In genomic region chr9:88991066-88992030, GRCh38 we compare ENCODE assay signal across 8 cellular contexts. TPM values are rescaled to one million over a fixed set of nuclear protein-coding genes. Genes with fewer than 3 reads are reported as not detected.
DNase-seq lines count a peak whose midpoint lies in the region; ATAC-seq, FAIRE-seq and TF ChIP-seq lines count a peak whose summit lies in the region.

S1PR3 (plus strand) TSS chr9:88991468; CDS start chr9:89001201, 9,733 bp downstream.

- no peak within 1 kb of the TSS for H3K27ac Mint-ChIP-seq in activated naive CD4-positive, alpha-beta T cell treated with anti-CD3 and anti-CD28 coated beads, Interleukin-2, amount 50 U/mL, for 24 hours

- H3K27me3 Mint-ChIP-seq in activated naive CD4-positive, alpha-beta T cell treated with anti-CD3 and anti-CD28 coated beads, Interleukin-2, amount 50 U/mL, for 24 hours, result peaks cover 34% of the 10 kb centered on the region

- peak; percentile 88 for TF ChIP-seq POLR2A in A549 (IDR thresholded peaks at IDR 0.05; ENCODE audit: low read length)

- FAIRE-seq in A549 (lab: Jason Lieb, UNC), result no peak

- peaks cover 30% of the 10 kb centered on the region for H3K4me1 Mint-ChIP-seq in activated naive CD4-positive, alpha-beta T cell treated with anti-CD3 and anti-CD28 coated beads, Interleukin-2, amount 50 U/mL, for 24 hours

- ATAC-seq in A549, result peak; percentile 87 to 90
- ATAC-seq in left ventricle myocardium superior, result peak; percentile 91
- no peak for ATAC-seq in GM19023 (IDR thresholded peaks at IDR 0.05; ENCODE audit: unreplicated experiment)

- H3K4me3 ChIP-seq in A549, result peak within 1 kb of the TSS; percentile 84

- peak within 1 kb of the TSS; percentile 59 for H3K4me2 ChIP-seq in A549

- TF ChIP-seq RAD21 in A549 (conservative IDR thresholded peaks at IDR 0.05 in 1 of 2, IDR thresholded peaks at IDR 0.05 in 1 of 2), result peak in 1 of 2 experiments; percentile 52; a peak in 1 of 5 replicates

- H3K27ac ChIP-seq in A549, result peak within 1 kb of the TSS; percentile 85 to 94

- TF ChIP-seq EP300 in A549 (IDR thresholded peaks at IDR 0.05), result no peak

- POLR2A ChIA-PET in A549 (lab: Yijun Ruan, JAX), result interaction anchor here (0.6 to 1.2 kb wide), 4 partner anchors 69 to 213 kb away, joined by 3 read pairs; no protein-coding TSS in a partner anchor

- WGBS in A549 (ENCODE audit: missing lambda C conversion rate), result 0% methylated on average over 25 of the region's 93 CpGs

- CTCF ChIA-PET in A549 (lab: Yijun Ruan, JAX), result interaction anchor here (0.6 to 1.7 kb wide), 4 partner anchors 10 to 343 kb away, joined by 3 to 13 read pairs (median 4); no protein-coding TSS in a partner anchor

- peak within 1 kb of the TSS; percentile 57 for H3K4me3 Mint-ChIP-seq in activated naive CD4-positive, alpha-beta T cell treated with anti-CD3 and anti-CD28 coated beads, Interleukin-2, amount 50 U/mL, for 24 hours

- intact Hi-C loops in left ventricle myocardium superior (cut with micrococcal nuclease), result no loop called here

- no peaks in the 10 kb centered on the region for H3K36me3 Mint-ChIP-seq in activated naive CD4-positive, alpha-beta T cell treated with anti-CD3 and anti-CD28 coated beads, Interleukin-2, amount 50 U/mL, for 24 hours

- H3K4me1 ChIP-seq in A549, result peaks cover 24% of the 10 kb centered on the region

- H3K9me3 ChIP-seq in A549, result no peaks in the 10 kb centered on the region

- H3K9me3 Mint-ChIP-seq in activated naive CD4-positive, alpha-beta T cell treated with anti-CD3 and anti-CD28 coated beads, Interleukin-2, amount 50 U/mL, for 24 hours, result no peaks in the 10 kb centered on the region

- no peak; the same call in 2 of the 3 replicates for TF ChIP-seq CTCF in A549 (IDR thresholded peaks at IDR 0.05)

- peak; percentile 53 to 68 for DNase-seq in A549 (ENCODE audit: low read depth in 1 of 2, low spot score in 1 of 2)
- peak; percentile 73 for DNase-seq in HuH-7.5 (ENCODE audit: low spot score)
- peak; percentile 85 for DNase-seq in left ventricle myocardium superior
- no peak for DNase-seq in pulmonary artery endothelial cell (ENCODE audit: low read depth, low spot score)
- DNase-seq in effector CD4-positive, alpha-beta T cell, result no peak
- DNase-seq in NCI-H1417 treated with DMSO at 0.1 percent for 48 hours (lab: John Stamatoyannopoulos, UW), result no peak

TF ChIP-seq in A549, 52 proteins besides CTCF, POLR2A, EP300 and RAD21:
- TF ChIP-seq ZFP36 (IDR thresholded peaks at IDR 0.05; ENCODE audit: borderline replicate concordance, partially characterized antibody) (no peak), BCL3 (IDR thresholded peaks at IDR 0.05) (0 out of 3 replicates have a peak, but pooled peaks have one; percentile 26), FOSB (CRISPR knock-in tag; IDR thresholded peaks at IDR 0.05) (no peak), RNF2 (IDR thresholded peaks at IDR 0.05; ENCODE audit: borderline replicate concordance, low read depth) (no peak), HDAC2 (IDR thresholded peaks at IDR 0.05) (no peak), JUN (IDR thresholded peaks at IDR 0.05) (peak in 1 of 2 experiments; percentile 62; a peak in 3 of 5 replicates), SMC3 (IDR thresholded peaks at IDR 0.05) (peak; percentile 34; the same call in 1 of the 3 replicates), FOSL2 (IDR thresholded peaks at IDR 0.05) (no peak), FOSL2 (CRISPR knock-in tag; IDR thresholded peaks at IDR 0.05) (no peak), KDM5A (IDR thresholded peaks at IDR 0.05) (no peak)
TF ChIP-seq in A549: peak in this region for 3.

RNA-seq across cellular contexts. Expression of gene S1PR3, which starts in this region (rescaled TPM):
- polyA plus RNA-seq in A549 (2011; rRNA removed) (26.4 and 42.8 TPM in 2 replicates), A549 (2017; fragmentation: RNase III; extraction: RNeasy Plus Mini Kit Qiagen cat#74134 plus additional on column Dnase treatment) (33.7 to 43.0 TPM (median 33.7 TPM) in 3 replicates)
- 14.1 and 23.1 TPM in 2 replicates for polyA plus RNA-seq in A549 (2012; cell fraction: cytosol; rRNA removed)
- 14.2 and 16.9 TPM in 2 replicates for polyA plus RNA-seq in A549 (2012; cell fraction: nucleus; rRNA removed)
- polyA minus RNA-seq in A549 (2011; rRNA and poly(A)+ RNA removed), result 50.0 and 52.8 TPM in 2 replicates
- total RNA-seq in left ventricle myocardium superior (19.8 TPM), pulmonary artery endothelial cell (19.0 and 22.4 TPM in 2 replicates)

Comparison
In these comparisons a context has a peak if more than half of its experiments do, and no peak if none do; other contexts are left out.
1. DNase-seq: peak in A549 (2 of 2), HuH-7.5 (single experiment) and left ventricle myocardium superior (single experiment); none in pulmonary artery endothelial cell (single experiment), effector CD4-positive, alpha-beta T cell (single experiment) and NCI-H1417 treated with DMSO at 0.1 percent for 48 hours (single experiment).